ENCODE assay signal across 13 cellular contexts in genomic region chr12:12741705-12742104, GRCh38.
DNase-seq lines count a peak whose midpoint lies in the region; ATAC-seq and TF ChIP-seq lines count a peak whose summit lies in the region.
"Had no signal": no experiment of that assay in that cellular context is flagged by ENCODE, and none has a peak within 500 bp of the region (broad histone marks: within the 10 kb centered on the region; RNA-seq: fewer than 3 reads in every experiment).

No MANE protein-coding gene starts in this region.

- H3K27me3 ChIP-seq in duodenal mucosa (ENCODE audit: control insufficient read depth in 1 of 2, insufficient read depth in 2 of 2, low read length in 2 of 2): no peaks in the 10 kb centered on the region
- H3K27me3 ChIP-seq in parathyroid adenoma (ENCODE audit: control insufficient read depth, insufficient read depth, low read length): no peaks in the 10 kb centered on the region

- H3K4me1 ChIP-seq in duodenal mucosa (ENCODE audit: control insufficient read depth in 1 of 2, insufficient read depth in 2 of 2, low read length in 2 of 2) (peaks cover 11 to 12% of the 10 kb centered on the region in 2 donors), parathyroid adenoma (peaks cover 2% of the 10 kb centered on the region)

- no peak for TF ChIP-seq CTCF in parathyroid adenoma (IDR thresholded peaks at IDR 0.05)

- no peak overlapping the region for H3K27ac ChIP-seq in duodenal mucosa (ENCODE audit: low read depth, low read length)
- no peak overlapping the region for H3K27ac ChIP-seq in parathyroid adenoma
- H3K27ac ChIP-seq: 22Rv1 had no signal

- ATAC-seq in HG03095 (IDR thresholded peaks at IDR 0.05; ENCODE audit: unreplicated experiment): no peak

- DNase-seq in DMS 273 (lab: John Stamatoyannopoulos, UW; ENCODE audit: unreplicated experiment) (peak; percentile 33), DMS 273 treated with DMSO at 0.1 percent for 48 hours (lab: John Stamatoyannopoulos, UW) (no peak), kidney glomerular epithelial cell (lab: John Stamatoyannopoulos, UW) (no peak)
- DNase-seq: activated CD4-positive, alpha-beta memory T cell treated with anti-CD3 and anti-CD28 coated beads, Interleukin-2, amount 10 ng/mL, durations not matched to agents 7 days and 5 days; amygdala; DMS153; NCI-H1092 treated with DMSO at 0.1 percent for 48 hours; NCI-H526; SW 1271 had no signal

- H2AFZ ChIP-seq in parathyroid adenoma: peak overlapping the region; percentile 54

- H3K4me3 ChIP-seq in duodenal mucosa (ENCODE audit: low read depth in 1 of 2, low read length in 2 of 2): peak overlapping the region; percentile 8 to 32
- H3K4me3 ChIP-seq in parathyroid adenoma (ENCODE audit: low read depth, low read length): no peak overlapping the region

- H3K9me3 ChIP-seq in duodenal mucosa (ENCODE audit: control insufficient read depth in 1 of 2, low read length in 2 of 2) (no peaks in the 10 kb centered on the region), parathyroid adenoma (ENCODE audit: control insufficient read depth, low read length) (no peaks in the 10 kb centered on the region)

- no peaks in the 10 kb centered on the region for H3K36me3 ChIP-seq in duodenal mucosa (ENCODE audit: control insufficient read depth in 1 of 2, insufficient read depth in 2 of 2, low read length in 2 of 2)
- no peaks in the 10 kb centered on the region for H3K36me3 ChIP-seq in parathyroid adenoma (ENCODE audit: control insufficient read depth, insufficient read depth, low read length)

- H3K4me2 ChIP-seq in parathyroid adenoma (ENCODE audit: low read length): no peak overlapping the region

- no peaks in the 10 kb centered on the region for H3K79me2 ChIP-seq in parathyroid adenoma

- H3K9ac ChIP-seq in duodenal mucosa (ENCODE audit: low read depth in 1 of 2, low read length in 2 of 2) (peak overlapping the region in 1 of 2 donors; percentile 21), parathyroid adenoma (no peak overlapping the region)
